ENCODE assay signal across 1 cellular context in genomic region chr10:46558411-46559185, GRCh38.
A peak's percentile ranks its signal among the peaks of the same experiment; 100 is the strongest.
TF ChIP-seq lines count a peak whose summit lies in the region.

No MANE protein-coding gene starts in this region.

TF ChIP-seq in HEK293, 187 proteins besides CTCF, POLR2A, EP300 and RAD21 (continued from another document):
- TF ChIP-seq ZNF398 (tag by site-specific recombination; IDR thresholded peaks at IDR 0.05) (no peak), GLIS1 (tag by site-specific recombination; IDR thresholded peaks at IDR 0.05) (peak; percentile 68)
